1 cellular context compared by ENCODE assay signal in the genomic region with DNA sequence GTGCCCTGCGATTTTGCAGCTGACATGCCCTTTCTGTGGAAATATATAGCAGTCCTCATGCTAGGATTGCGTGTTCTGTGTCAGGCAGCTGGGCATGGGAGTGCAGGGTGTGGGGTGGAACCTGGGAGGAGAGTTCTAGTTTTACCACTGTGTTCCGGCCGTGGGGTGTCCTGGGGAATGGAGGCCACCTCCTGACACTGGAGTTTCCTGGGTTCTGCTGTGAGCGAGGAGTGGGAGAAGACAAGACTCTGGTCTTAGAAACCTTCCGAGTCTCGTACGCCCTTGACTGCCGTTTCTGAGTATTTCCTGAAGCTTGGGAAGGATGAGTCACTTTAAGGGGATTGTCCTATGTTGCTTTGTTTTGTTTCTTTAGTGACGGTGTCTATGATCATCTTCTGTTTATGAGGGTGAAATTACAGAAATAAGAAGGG.
TF ChIP-seq lines count a peak whose summit lies in the region.

No MANE protein-coding gene starts in this region.

TF ChIP-seq in K562, 482 proteins besides CTCF, POLR2A, EP300 and RAD21 (continued from another document):
- TF ChIP-seq, protein P1, sequence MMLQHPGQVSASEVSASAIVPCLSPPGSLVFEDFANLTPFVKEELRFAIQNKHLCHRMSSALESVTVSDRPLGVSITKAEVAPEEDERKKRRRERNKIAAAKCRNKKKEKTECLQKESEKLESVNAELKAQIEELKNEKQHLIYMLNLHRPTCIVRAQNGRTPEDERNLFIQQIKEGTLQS (IDR thresholded peaks at IDR 0.05): peak; percentile 58; the same call in 1 of the 2 replicates
- TF ChIP-seq, protein P1 (CRISPR knock-in tag; conservative IDR thresholded peaks at IDR 0.05): no peak
- TF ChIP-seq HCFC1 (IDR thresholded peaks at IDR 0.05; ENCODE audit: low read depth, low read length) (no peak), NCOA6 (IDR thresholded peaks at IDR 0.05) (no peak), SAP30 (IDR thresholded peaks at IDR 0.05; ENCODE audit: borderline replicate concordance, insufficient read depth, low read depth, low read length, poor library complexity, severe bottlenecking) (no peak), TEAD4 (IDR thresholded peaks at IDR 0.05; ENCODE audit: low read length) (no peak), TEAD4 (CRISPR knock-in tag; IDR thresholded peaks at IDR 0.05; ENCODE audit: borderline replicate concordance) (no peak), CHD1 (IDR thresholded peaks at IDR 0.05; ENCODE audit: low read length) (no peak), ARID1B (IDR thresholded peaks at IDR 0.05) (no peak), JUND (IDR thresholded peaks at IDR 0.05; ENCODE audit: borderline replicate concordance, low read depth, low read length) (peak; percentile 35; the same call in 1 of the 2 replicates), JUND (tag; IDR thresholded peaks at IDR 0.05; ENCODE audit: borderline replicate concordance, low read depth, low read length) (peak; percentile 44; the same call in 2 of the 3 replicates), CXXC5 (CRISPR knock-in tag; IDR thresholded peaks at IDR 0.05) (no peak), FOXJ2 (tag; IDR thresholded peaks at IDR 0.05) (peak; percentile 80), EWSR1 (IDR thresholded peaks at IDR 0.05; ENCODE audit: borderline replicate concordance, low read depth, partially characterized antibody) (no peak), FOSL1 (tag; conservative IDR thresholded peaks at IDR 0.05) (peak; percentile 77)
